Comparison of ENCODE assay signal across 9 cellular contexts in genomic region chr5:157253547-157253946, GRCh38. TPM values are rescaled to one million over a fixed set of nuclear protein-coding genes. Genes with fewer than 3 reads are reported as not detected.
DNase-seq lines count a peak whose midpoint lies in the region; ATAC-seq, FAIRE-seq and TF ChIP-seq lines count a peak whose summit lies in the region.
"Had no signal": no experiment of that assay in that cellular context is flagged by ENCODE, and none has a peak within 500 bp of the region (broad histone marks: within the 10 kb centered on the region; RNA-seq: fewer than 3 reads in every experiment).

No MANE protein-coding gene starts in this region.

- peak; percentile 82 for FAIRE-seq in K562 (lab: Jason Lieb, UNC)
- FAIRE-seq: colon had no signal

- TF ChIP-seq CTCF in Calu3 (IDR thresholded peaks at IDR 0.05; ENCODE audit: unreplicated experiment) (peak; percentile 95), K562 (IDR thresholded peaks at IDR 0.05 in 2 of 3, conservative IDR thresholded peaks at IDR 0.05 in 1 of 3; ENCODE audit: insufficient read depth in 2 of 3, low read depth in 1 of 3, low read length in 3 of 3) (peak; percentile 73 to 91 (median 80)), lower leg skin (IDR thresholded peaks at IDR 0.05) (no peak)

- CTCF ChIA-PET in Calu3 (lab: Charles Lee) (interaction anchor here (0.6 to 2.2 kb wide), 5 partner anchors 10 to 1811 kb away, joined by 3 to 9 read pairs (median 4); no protein-coding TSS in a partner anchor), K562 (lab: Yijun Ruan, JAX; ENCODE audit: low intra/inter-chr PET ratio) (interaction anchor here (0.7 to 2.1 kb wide), 4 partner anchors 56 to 490 kb away, joined by 3 to 26 read pairs (median 6); partner anchors contain the start of gene LSM11)

- no peaks in the 10 kb centered on the region for H3K79me2 ChIP-seq in K562 (ENCODE audit: control insufficient read depth, insufficient read depth, low read length)

- H3K4me3 ChIP-seq in K562 (no peak overlapping the region), lower leg skin (ENCODE audit: low read depth, poor library complexity, severe bottlenecking) (no peak overlapping the region)

- no peaks in the 10 kb centered on the region for H3K36me3 ChIP-seq in K562 (ENCODE audit: control insufficient read depth, insufficient read depth, low read length)

- H3K27me3 Mint-ChIP-seq in Calu3 (ENCODE audit: unreplicated experiment): peaks cover 15% of the 10 kb centered on the region

- TF ChIP-seq POLR2A in K562 (conservative IDR thresholded peaks at IDR 0.05): no peak
- no peak for TF ChIP-seq POLR2A in lower leg skin (IDR thresholded peaks at IDR 0.05)

- H3K4me1 ChIP-seq in K562 (replicated peaks in 1 of 2; ENCODE audit: control insufficient read depth in 2 of 2, insufficient read depth in 2 of 2, low read length in 2 of 2): no peaks in the 10 kb centered on the region

- no peaks in the 10 kb centered on the region for H3K9me3 Mint-ChIP-seq in Calu3 (ENCODE audit: low read depth, unreplicated experiment)
- no peaks in the 10 kb centered on the region for H3K9me3 Mint-ChIP-seq in stimulated activated effector memory CD8-positive, alpha-beta T cell treated with anti-CD3 and anti-CD28 coated beads, Interleukin-12 subunit alpha, Interleukin-12 subunit beta, amount 100 ng/mL, for 72 hours

- H3K4me1 Mint-ChIP-seq in Calu3 (ENCODE audit: low read depth, unreplicated experiment): no peaks in the 10 kb centered on the region
- peaks cover 92% of the 10 kb centered on the region for H3K4me1 Mint-ChIP-seq in stimulated activated effector memory CD8-positive, alpha-beta T cell treated with anti-CD3 and anti-CD28 coated beads, Interleukin-12 subunit alpha, Interleukin-12 subunit beta, amount 100 ng/mL, for 72 hours

- TF ChIP-seq RAD21 in K562 (CRISPR knock-in tag; conservative IDR thresholded peaks at IDR 0.05 in 1 of 2, IDR thresholded peaks at IDR 0.05 in 1 of 2): peak; percentile 90 to 93

- H3K4me2 ChIP-seq in K562 (ENCODE audit: insufficient read depth, low read length): no peak overlapping the region

- no peaks in the 10 kb centered on the region for H3K9me1 ChIP-seq in K562 (ENCODE audit: control insufficient read depth, insufficient read depth, low read length)

- DNase-seq in Calu3 (peak; percentile 72), NCI-H69 (lab: John Stamatoyannopoulos, UW) (peak; percentile 53), K562 (ENCODE audit: extremely low read depth in 1 of 4, low spot score in 3 of 4) (peak; percentile 41 to 66 (median 59)), iPS-NIHi7 (ENCODE audit: extremely low spot score) (peak; percentile 82), lower leg skin (ENCODE audit: low spot score in 2 of 2) (no peak)
- no peak for DNase-seq in stimulated activated effector memory CD8-positive, alpha-beta T cell treated with anti-CD3 and anti-CD28 coated beads, Interleukin-12 subunit alpha, Interleukin-12 subunit beta, amount 100 ng/mL, for 72 hours (ENCODE audit: low spot score in 2 of 2)

- no peak overlapping the region for H3K27ac ChIP-seq in K562 (ENCODE audit: extremely low read depth, low read depth, low read length)

- ATAC-seq in GM18873 (IDR thresholded peaks at IDR 0.05; ENCODE audit: low FRiP score, unreplicated experiment): peak; percentile 37
- ATAC-seq in HG03060 (IDR thresholded peaks at IDR 0.05; ENCODE audit: low read depth, unreplicated experiment): peak; percentile 38
- ATAC-seq in K562: peak; percentile 87
- no peak for ATAC-seq in stimulated activated effector memory CD8-positive, alpha-beta T cell treated with anti-CD3 and anti-CD28 coated beads, Interleukin-12 subunit alpha, Interleukin-12 subunit beta, amount 100 ng/mL, for 72 hours

- H3K4me3 Mint-ChIP-seq in Calu3 (ENCODE audit: low read depth, unreplicated experiment): no peak overlapping the region
- peak overlapping the region; percentile 38 for H3K4me3 Mint-ChIP-seq in stimulated activated effector memory CD8-positive, alpha-beta T cell treated with anti-CD3 and anti-CD28 coated beads, Interleukin-12 subunit alpha, Interleukin-12 subunit beta, amount 100 ng/mL, for 72 hours

- WGBS in K562 (ENCODE audit: insufficient coverage, low coverage, missing lambda C conversion rate): 0% methylated on average over 2 of the region's 2 CpGs
- 5 to 6% methylated on average over 2 of the region's 2 CpGs for WGBS in lower leg skin, 2 donors

- POLR2A ChIA-PET in K562 (lab: Yijun Ruan, JAX): no interaction called here

- no peaks in the 10 kb centered on the region for H4K20me1 ChIP-seq in K562 (replicated peaks; ENCODE audit: control insufficient read depth, insufficient read depth, low read length)

- H3K9me3 ChIP-seq in K562 (replicated peaks; ENCODE audit: control insufficient read depth, insufficient read depth, low read depth, low read length): no peaks in the 10 kb centered on the region

- no peaks in the 10 kb centered on the region for H3K36me3 Mint-ChIP-seq in Calu3 (ENCODE audit: insufficient read depth, unreplicated experiment)
- H3K36me3 Mint-ChIP-seq in stimulated activated effector memory CD8-positive, alpha-beta T cell treated with anti-CD3 and anti-CD28 coated beads, Interleukin-12 subunit alpha, Interleukin-12 subunit beta, amount 100 ng/mL, for 72 hours: peaks cover 93% of the 10 kb centered on the region

- intact Hi-C loops in Calu3 (cut with micrococcal nuclease; ENCODE audit: unreplicated experiment): loop anchor here (1.0 to 10.0 kb wide), 4 partner anchors 59 to 491 kb away; partner anchors contain the start of gene LSM11
- intact Hi-C loops in K562 (cut with micrococcal nuclease): loop anchor here (1.0 to 5.0 kb wide), 3 partner anchors 59 to 224 kb away; no protein-coding TSS in a partner anchor
- intact Hi-C loops in lower leg skin (cut with DNase I; ENCODE audit: low total_unique reads): no loop called here

- H3K27me3 ChIP-seq in K562 (ENCODE audit: control insufficient read depth in 2 of 2, insufficient read depth in 2 of 2, low read length in 2 of 2): peaks cover 0 to 5% of the 10 kb centered on the region in 2 experiments; a peak in 1 of 5 replicates

- BruUV-seq in Calu3 (replicated peaks; lab: Mats Ljungman, UMichigan) (no TSS peak), K562 (replicated peaks; lab: Mats Ljungman, UMichigan) (no TSS peak)

- no peak overlapping the region for H3K27ac Mint-ChIP-seq in Calu3 (ENCODE audit: unreplicated experiment)
- H3K27ac Mint-ChIP-seq in stimulated activated effector memory CD8-positive, alpha-beta T cell treated with anti-CD3 and anti-CD28 coated beads, Interleukin-12 subunit alpha, Interleukin-12 subunit beta, amount 100 ng/mL, for 72 hours: peak overlapping the region; percentile 91

- no peak overlapping the region for H2AFZ ChIP-seq in K562 (ENCODE audit: low read depth, low read length)

- no peak for TF ChIP-seq EP300 in K562 (IDR thresholded peaks at IDR 0.05; ENCODE audit: low read length)

- in situ Hi-C loops in K562 (cut with MboI): no loop called here

- no peak overlapping the region for H3K9ac ChIP-seq in K562 (ENCODE audit: insufficient read depth in 1 of 2, low read depth in 2 of 2, low read length in 2 of 2)

TF ChIP-seq in K562, 482 proteins besides CTCF, POLR2A, EP300 and RAD21 (continues in another document):
- TF ChIP-seq RCOR1 (IDR thresholded peaks at IDR 0.05; ENCODE audit: borderline replicate concordance in 1 of 2, low read depth in 2 of 2, low read length in 2 of 2): no peak
- peak; percentile 76 for TF ChIP-seq DEAF1 (CRISPR knock-in tag; IDR thresholded peaks at IDR 0.05)
- TF ChIP-seq, protein P1, sequence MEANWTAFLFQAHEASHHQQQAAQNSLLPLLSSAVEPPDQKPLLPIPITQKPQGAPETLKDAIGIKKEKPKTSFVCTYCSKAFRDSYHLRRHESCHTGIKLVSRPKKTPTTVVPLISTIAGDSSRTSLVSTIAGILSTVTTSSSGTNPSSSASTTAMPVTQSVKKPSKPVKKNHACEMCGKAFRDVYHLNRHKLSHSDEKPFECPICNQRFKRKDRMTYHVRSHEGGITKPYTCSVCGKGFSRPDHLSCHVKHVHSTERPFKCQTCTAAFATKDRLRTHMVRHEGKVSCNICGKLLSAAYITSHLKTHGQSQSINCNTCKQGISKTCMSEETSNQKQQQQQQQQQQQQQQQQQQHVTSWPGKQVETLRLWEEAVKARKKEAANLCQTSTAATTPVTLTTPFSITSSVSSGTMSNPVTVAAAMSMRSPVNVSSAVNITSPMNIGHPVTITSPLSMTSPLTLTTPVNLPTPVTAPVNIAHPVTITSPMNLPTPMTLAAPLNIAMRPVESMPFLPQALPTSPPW (CRISPR knock-in tag; IDR thresholded peaks at IDR 0.05): peak; percentile 78

RNA-seq across cellular contexts. Expression of gene CYFIP2, which starts 12.4 kb away (rescaled TPM):
- total RNA-seq in Calu3 (2022) (37.8 and 38.8 TPM in 2 replicates), K562 (2014; rRNA removed) (1.2 and 2.4 TPM in 2 replicates), K562 (2014; rRNA removed; fragmentation: Illumina TruSeq; extraction: Trizol) (1.5 TPM in 2 replicates), K562 (2015; rRNA removed; fragmentation: Illumina TruSeq; extraction: Trizol) (0.76 and 0.83 TPM in 2 replicates), K562 (2021) (2.9 and 3.6 TPM in 2 replicates), lower leg skin (10 to 100 TPM in 1 of 4 donors, 1 to 10 TPM in 3; 3.2 to 16.2 (median 7.0) TPM)
- 0.39 and 0.42 TPM in 2 replicates for total RNA-seq in K562 (2011; cell fraction: chromatin; rRNA removed; ENCODE audit: low replicate concordance)
- total RNA-seq in K562 (2011; cell fraction: nucleolus; rRNA removed): 1.6 TPM in 1 of 2 replicates, not detected in the other
- 0.38 and 1.2 TPM in 2 replicates for total RNA-seq in K562 (2011; cell fraction: nucleoplasm; rRNA removed)
- polyA plus RNA-seq in K562 (2011; rRNA removed) (not detected in 2 replicates), K562 (2014; fragmentation: Illumina TruSeq; extraction: Trizol) (1.8 and 2.2 TPM in 2 replicates), K562 (2014; fragmentation: Nextera tagmentation; extraction: Ambion mirVana) (1 to 10 TPM; 1.1 to 1.3 TPM), K562 (2014; rRNA removed) (1.5 TPM in 2 replicates)
- 0.09 TPM in 1 of 2 replicates, not detected in the other for polyA plus RNA-seq in K562 (2011; cell fraction: cytosol; rRNA removed)
- polyA plus RNA-seq in K562 (2011; cell fraction: nucleus; rRNA removed): 0.24 TPM in 1 of 2 replicates, not detected in the other
- polyA plus RNA-seq in K562 (2012): 5.8 and 50.1 TPM in 2 replicates
- not detected in 2 replicates for polyA minus RNA-seq in K562 (2011; rRNA and poly(A)+ RNA removed)
- not detected in 2 replicates for polyA minus RNA-seq in K562 (2011; cell fraction: cytosol; rRNA and poly(A)+ RNA removed)
- polyA minus RNA-seq in K562 (2011; cell fraction: nucleus; rRNA and poly(A)+ RNA removed): 0.27 TPM in 1 of 2 replicates, not detected in the other

Comparison
In these comparisons a context has a peak if more than half of its experiments do, and no peak if none do; other contexts are left out.
1. DNase-seq: peak in Calu3 (single experiment), NCI-H69 (single experiment), K562 (4 of 4) and iPS-NIHi7 (single experiment); none in stimulated activated effector memory CD8-positive, alpha-beta T cell treated with anti-CD3 and anti-CD28 coated beads, Interleukin-12 subunit alpha, Interleukin-12 subunit beta, amount 100 ng/mL, for 72 hours (0 of 2) and lower leg skin (0 of 2).
2. CTCF ChIP-seq: peak in Calu3 (single experiment) and K562 (3 of 3); none in lower leg skin (0 of 3).